ENCODE assay signal across 8 cellular contexts in the genomic region with DNA sequence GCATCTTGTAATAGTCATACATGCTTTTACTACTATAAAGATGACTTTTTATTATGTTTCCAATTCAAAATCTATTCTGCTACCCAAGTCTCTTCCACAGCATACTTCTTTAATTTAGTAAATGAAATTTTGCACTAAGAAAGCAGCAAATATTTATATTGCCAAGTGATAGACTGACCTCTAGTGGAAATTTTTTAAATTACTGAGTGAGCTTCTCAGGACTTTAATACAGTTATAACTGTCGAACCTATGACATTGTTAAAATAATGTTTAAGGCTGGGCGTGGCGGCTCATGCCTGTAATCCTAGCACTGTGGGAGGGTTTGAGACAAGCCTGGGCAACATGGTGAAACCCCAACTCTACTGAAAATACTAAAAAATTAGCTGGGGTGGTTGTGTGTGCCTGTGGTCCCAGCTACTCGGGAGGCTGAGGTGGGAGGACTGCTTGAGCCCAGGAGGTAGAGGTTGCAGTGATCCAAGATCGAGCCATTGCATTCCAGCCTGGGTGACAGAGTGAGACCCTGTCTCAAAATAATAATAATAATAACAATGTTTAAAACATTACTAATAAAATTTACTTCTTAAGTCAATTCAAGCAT. TPM values are rescaled to one million over a fixed set of nuclear protein-coding genes. Genes with fewer than 3 reads are reported as not detected.
A peak's percentile ranks its signal among the peaks of the same experiment; 100 is the strongest.
DNase-seq lines count a peak whose midpoint lies in the region; ATAC-seq, FAIRE-seq and TF ChIP-seq lines count a peak whose summit lies in the region.

No MANE protein-coding gene starts in this region.

- ATAC-seq in Right ventricle myocardium inferior: peak; percentile 48
- peak; percentile 58 to 84 (median 80) for ATAC-seq in pancreas
- ATAC-seq in GM19452 (IDR thresholded peaks at IDR 0.05; ENCODE audit: unreplicated experiment): no peak

- H3K27me3 ChIP-seq in pancreas: no peaks in the 10 kb centered on the region

- intact Hi-C loops in Right ventricle myocardium inferior (cut with DNase I): loop anchor here (1.0 kb wide), 1 partner anchor 341 kb away; no protein-coding TSS in a partner anchor
- intact Hi-C loops in cardiac septum (cut with DNase I): loop anchor here (5.0 kb wide), 1 partner anchor 229 kb away; no protein-coding TSS in a partner anchor
- intact Hi-C loops in pancreas (cut with DNase I): loop anchor here (10.0 kb wide), 3 partner anchors 232 to 372 kb away; no protein-coding TSS in a partner anchor

- peak; percentile 83 for FAIRE-seq in pancreas (lab: Jason Lieb, UNC)

- H3K4me1 ChIP-seq in pancreas: no peaks in the 10 kb centered on the region

- no peaks in the 10 kb centered on the region for H3K36me3 ChIP-seq in pancreas

- no peak overlapping the region for H3K27ac ChIP-seq in pancreas

- peak; percentile 39 to 60 (median 58) for TF ChIP-seq CTCF in pancreas (IDR thresholded peaks at IDR 0.05)

- DNase-seq in Right ventricle myocardium inferior (ENCODE audit: missing footprints) (no peak), cardiac septum (ENCODE audit: low spot score) (no peak), KG1 (lab: John Stamatoyannopoulos, UW) (peak; percentile 40), RPMI7951 (ENCODE audit: low read depth) (peak; percentile 45), fibroblast of gingiva (ENCODE audit: low read depth) (peak; percentile 27), pancreas (no peak)
- no peak for DNase-seq in stimulated activated CD4-positive, alpha-beta T cell treated with anti-CD3 and anti-CD28 coated beads, Interleukin-2, amount 100 ng/mL, for 24 hours

- no peaks in the 10 kb centered on the region for H3K9me3 ChIP-seq in pancreas

- WGBS in pancreas, 2 donors: 24 to 43% methylated on average over 5 of the region's 5 CpGs

- no peak overlapping the region for H3K4me3 ChIP-seq in pancreas

RNA-seq across cellular contexts. Expression of a gene that starts 27.3 kb away (rescaled TPM):
- total RNA-seq in Right ventricle myocardium inferior: 23.9 TPM
- 24.8 TPM for total RNA-seq in cardiac septum
- 0.48 and 0.78 TPM in 2 replicates for total RNA-seq in RPMI7951 (2014; rRNA removed; shearing (Covaris generic))
- 10 to 100 TPM in 1 of 6 donors, 1 to 10 TPM in 5; 6.0 to 11.4 (median 7.0) TPM for total RNA-seq in pancreas
- 10 to 100 TPM; 10.1 to 23.9 TPM for polyA plus RNA-seq in pancreas

Comparison
In these comparisons a context has a peak if more than half of its experiments do, and no peak if none do; other contexts are left out.
1. DNase-seq: peak in KG1 (single experiment), RPMI7951 (single experiment) and fibroblast of gingiva (single experiment); none in Right ventricle myocardium inferior (single experiment), cardiac septum (single experiment), pancreas (0 of 6) and stimulated activated CD4-positive, alpha-beta T cell treated with anti-CD3 and anti-CD28 coated beads, Interleukin-2, amount 100 ng/mL, for 24 hours (0 of 2).